16 cellular contexts compared by ENCODE assay signal in genomic region chr11:33263549-33263948, GRCh38. TPM values are rescaled to one million over a fixed set of nuclear protein-coding genes. Genes with fewer than 3 reads are reported as not detected.
DNase-seq lines count a peak whose midpoint lies in the region; ATAC-seq, FAIRE-seq and TF ChIP-seq lines count a peak whose summit lies in the region.
"Had no signal": no experiment of that assay in that cellular context is flagged by ENCODE, and none has a peak within 500 bp of the region (broad histone marks: within the 10 kb centered on the region; RNA-seq: fewer than 3 reads in every experiment).

No MANE protein-coding gene starts in this region.

- no peaks in the 10 kb centered on the region for H3K9me3 ChIP-seq in HEK293 (ENCODE audit: control insufficient read depth, insufficient read depth, low read depth, low read length)
- no peaks in the 10 kb centered on the region for H3K9me3 ChIP-seq in stomach
- H3K9me3 ChIP-seq in pancreas = no peaks in the 10 kb centered on the region

- peaks cover 7% of the 10 kb centered on the region for H3K4me1 ChIP-seq in HEK293 (ENCODE audit: control insufficient read depth, insufficient read depth, low read length)
- peaks cover 40 to 87% (median 69%) of the 10 kb centered on the region in 4 donors for H3K4me1 ChIP-seq in stomach
- peaks cover 35 to 65% (median 52%) of the 10 kb centered on the region in 3 donors for H3K4me1 ChIP-seq in pancreas

- H3K27me3 Mint-ChIP-seq in endothelial cell (ENCODE audit: unreplicated experiment) = peaks cover 4% of the 10 kb centered on the region
- H3K27me3 Mint-ChIP-seq: activated CD4-positive, alpha-beta T cell treated with anti-CD3 and anti-CD28 coated beads, Interleukin-2, amount 10 ng/mL, durations not matched to agents 24 days and 14 days had no signal

- DNase-seq in NOMO-1 treated with DMSO at 0.1 percent for 48 hours (lab: John Stamatoyannopoulos, UW; ENCODE audit: unreplicated experiment) = peak; percentile 89
- DNase-seq in endothelial cell (ENCODE audit: low spot score) = no peak
- no peak for DNase-seq in stomach
- no peak for DNase-seq in pancreas
- DNase-seq in activated effector memory CD4-positive, alpha-beta T cell treated with anti-CD3 and anti-CD28 coated beads, Interleukin-2, amount 50 U/mL, for 16 hours = no peak
- DNase-seq: activated CD4-positive, alpha-beta T cell treated with anti-CD3 and anti-CD28 coated beads, Interleukin-2, amount 10 ng/mL, durations not matched to agents 24 days and 14 days; activated T-cell treated with anti-CD3 and anti-CD28 coated beads, Interleukin-2, amount 50 U/mL, for 72 hours; anterior cingulate cortex; COR-L47; foreskin keratinocyte; islet precursor cell; NCI-H187 treated with DMSO at 0.1 percent for 48 hours had no signal

- FAIRE-seq in pancreas (lab: Jason Lieb, UNC) = no peak

- POLR2A ChIA-PET in HEK293 (lab: Yijun Ruan, JAX) = interaction anchor here (0.7 kb wide), 1 partner anchor 10 kb away, joined by 3 read pairs; no protein-coding TSS in a partner anchor

- peaks cover 3% of the 10 kb centered on the region for H3K9me3 Mint-ChIP-seq in endothelial cell (ENCODE audit: unreplicated experiment)
- H3K9me3 Mint-ChIP-seq: activated CD4-positive, alpha-beta T cell treated with anti-CD3 and anti-CD28 coated beads, Interleukin-2, amount 10 ng/mL, durations not matched to agents 24 days and 14 days; activated T-cell treated with anti-CD3 and anti-CD28 coated beads, Interleukin-2, amount 50 U/mL, for 72 hours had no signal

- H3K27ac ChIP-seq in HEK293 (ENCODE audit: extremely low read depth, low read depth, low read length) = no peak overlapping the region
- H3K27ac ChIP-seq in stomach = peak overlapping the region in 4 of 5 donors; percentile 15 to 75 (median 58)
- H3K27ac ChIP-seq in pancreas = peak overlapping the region in 1 of 4 donors; percentile 5
- H3K27ac ChIP-seq: foreskin keratinocyte had no signal

- CTCF ChIA-PET in HEK293 (lab: Yijun Ruan, JAX) = interaction anchor here (0.5 kb wide), 1 partner anchor 45 kb away, joined by 4 read pairs; no protein-coding TSS in a partner anchor

- no peak for TF ChIP-seq EP300 in stomach (IDR thresholded peaks at IDR 0.05)

- peaks cover 22% of the 10 kb centered on the region for H3K4me1 Mint-ChIP-seq in endothelial cell (ENCODE audit: unreplicated experiment)

- H3K27me3 ChIP-seq in stomach (no peaks in the 10 kb centered on the region), pancreas (no peaks in the 10 kb centered on the region)
- H3K27me3 ChIP-seq: foreskin keratinocyte had no signal

- TF ChIP-seq POLR2A in stomach (IDR thresholded peaks at IDR 0.05) = no peak

- TF ChIP-seq CTCF in HEK293 (tag by site-specific recombination; IDR thresholded peaks at IDR 0.05) (no peak), endothelial cell (IDR thresholded peaks at IDR 0.05; ENCODE audit: unreplicated experiment) (no peak), stomach (IDR thresholded peaks at IDR 0.05) (no peak), pancreas (IDR thresholded peaks at IDR 0.05) (no peak)

- no peaks in the 10 kb centered on the region for H3K36me3 ChIP-seq in HEK293 (ENCODE audit: control insufficient read depth in 2 of 2, insufficient read depth in 1 of 2, low read length in 2 of 2)
- H3K36me3 ChIP-seq in stomach = no peaks in the 10 kb centered on the region
- H3K36me3 ChIP-seq in pancreas = no peaks in the 10 kb centered on the region

- ATAC-seq in pancreas = no peak
- ATAC-seq in GM21515 (IDR thresholded peaks at IDR 0.05; ENCODE audit: unreplicated experiment) = no peak
- ATAC-seq in GM18907 (IDR thresholded peaks at IDR 0.05; ENCODE audit: unreplicated experiment) = no peak
- ATAC-seq: activated T-cell treated with anti-CD3 and anti-CD28 coated beads, Interleukin-2, amount 50 U/mL, for 72 hours; foreskin keratinocyte had no signal

- H3K27ac Mint-ChIP-seq in endothelial cell (ENCODE audit: unreplicated experiment) = peak overlapping the region; percentile 37
- H3K27ac Mint-ChIP-seq: activated CD4-positive, alpha-beta T cell treated with anti-CD3 and anti-CD28 coated beads, Interleukin-2, amount 10 ng/mL, durations not matched to agents 24 days and 14 days; activated T-cell treated with anti-CD3 and anti-CD28 coated beads, Interleukin-2, amount 50 U/mL, for 72 hours; T-helper 1 cell treated with Interleukin-12 subunit alpha and Interleukin-12 subunit beta and Interleukin-4 antibody, amounts not matched to agents 30 μg/mL and 1 μg/mL, for 36 hours had no signal

- WGBS in stomach, 5 donors = 57 to 85% (median 72%) methylated on average over 2 of the region's 2 CpGs
- WGBS in pancreas, 2 donors = 78 to 86% methylated on average over 2 of the region's 2 CpGs

- intact Hi-C loops in stomach (cut with DNase I; ENCODE audit: low total_unique reads) = no loop called here
- intact Hi-C loops in pancreas (cut with DNase I) = loop anchor here in 1 of 3 donors (10.0 kb wide), 1 partner anchor 51 kb away; no protein-coding TSS in a partner anchor

- H3K4me3 Mint-ChIP-seq in endothelial cell (ENCODE audit: unreplicated experiment) = peak overlapping the region; percentile 15
- H3K4me3 Mint-ChIP-seq: activated CD4-positive, alpha-beta T cell treated with anti-CD3 and anti-CD28 coated beads, Interleukin-2, amount 10 ng/mL, durations not matched to agents 24 days and 14 days; activated T-cell treated with anti-CD3 and anti-CD28 coated beads, Interleukin-2, amount 50 U/mL, for 72 hours; T-helper 1 cell treated with Interleukin-12 subunit alpha and Interleukin-12 subunit beta and Interleukin-4 antibody, amounts not matched to agents 30 μg/mL and 1 μg/mL, for 36 hours had no signal

- H3K4me3 ChIP-seq in HEK293 (ENCODE audit: low read depth, low read length) (no peak overlapping the region), stomach (peak overlapping the region in 1 of 4 donors; percentile 8), pancreas (no peak overlapping the region)

- H3K36me3 Mint-ChIP-seq in endothelial cell (ENCODE audit: low read depth, unreplicated experiment) = peaks cover 5% of the 10 kb centered on the region

TF ChIP-seq in HEK293, 187 proteins besides CTCF, POLR2A, EP300 and RAD21:
- TF ChIP-seq PRDM6 (tag by site-specific recombination; IDR thresholded peaks at IDR 0.05) (peak; percentile 47), OSR2 (tag by site-specific recombination; IDR thresholded peaks at IDR 0.05) (peak; percentile 18; the same call in 1 of the 2 replicates), ZNF140 (tag by site-specific recombination; IDR thresholded peaks at IDR 0.05) (no peak), SCRT2 (tag by site-specific recombination; IDR thresholded peaks at IDR 0.05) (no peak), FEZF1 (tag by site-specific recombination; IDR thresholded peaks at IDR 0.05) (peak; percentile 78)
TF ChIP-seq in HEK293: peak in this region for 3.

RNA-seq across cellular contexts. Expression of gene HIPK3, which starts 6.4 kb away (rescaled TPM):
- total RNA-seq in endothelial cell (ENCODE audit: unreplicated experiment) = 70.2 TPM
- total RNA-seq in stomach = 100 to 1,000 TPM in 3 of 5 donors, 10 to 100 TPM in 2; 41.4 to 222 (median 113) TPM
- 10 to 100 TPM; 10.6 to 19.1 (median 18.4) TPM for polyA plus RNA-seq in stomach
- total RNA-seq in pancreas = 10 to 100 TPM; 37.6 to 75.2 (median 48.4) TPM
- 10 to 100 TPM in 1 of 2 donors, 1 to 10 TPM in 1; 8.8 to 17.6 TPM for polyA plus RNA-seq in pancreas
